Comparison of ENCODE assay signal across 9 cellular contexts in genomic region chr2:161245237-161245505, GRCh38.
A peak's percentile ranks its signal among the peaks of the same experiment; 100 is the strongest.
DNase-seq lines count a peak whose midpoint lies in the region; ATAC-seq, FAIRE-seq and TF ChIP-seq lines count a peak whose summit lies in the region.
"Had no signal": no experiment of that assay in that cellular context is flagged by ENCODE, and none has a peak within 500 bp of the region (broad histone marks: within the 10 kb centered on the region; RNA-seq: fewer than 3 reads in every experiment).

No MANE protein-coding gene starts in this region.

- no peak overlapping the region for H2BK5ac ChIP-seq in H1 (ENCODE audit: low read depth, low read length)

- H3K27ac Mint-ChIP-seq in nephron progenitor cell = peak overlapping the region; percentile 96

- POLR2A ChIA-PET in H1 (lab: Charles Lee; ENCODE audit: partially characterized antibody) (interaction anchor here (0.8 to 2.1 kb wide), 3 partner anchors 20 to 169 kb away, joined by 3 to 4 read pairs (median 3); partner anchors contain the start of gene PSMD14), SK-N-SH (lab: Yijun Ruan, JAX) (no interaction called here)

- H3K9me3 ChIP-seq in OCI-LY3 (ENCODE audit: insufficient read depth, low read length) (no peaks in the 10 kb centered on the region), H1 (ENCODE audit: insufficient read depth in 2 of 2, low read depth in 1 of 2, low read length in 1 of 2) (no peaks in the 10 kb centered on the region), SK-N-SH (no peaks in the 10 kb centered on the region), tibial artery (no peaks in the 10 kb centered on the region)

- no peak for TF ChIP-seq POLR2A in H1 (IDR thresholded peaks at IDR 0.05; ENCODE audit: control extremely low read depth in 1 of 2, low read depth in 2 of 2, low read length in 2 of 2)

- peak overlapping the region; percentile 90 for H3K4me3 Mint-ChIP-seq in nephron progenitor cell

- H2BK12ac ChIP-seq in H1 (ENCODE audit: low read depth, low read length) = no peak overlapping the region

- WGBS in H1 (ENCODE audit: extremely low coverage in 1 of 2, insufficient coverage in 1 of 2, insufficient read length in 1 of 2, insufficient replicate concordance in 2 of 2, low coverage in 1 of 2, low lambda C conversion rate in 2 of 2, missing lambda C conversion rate in 1 of 2), 2 experiments = 8% methylated on average over 5 of the region's 5 CpGs; no CpG with 5 or more reads in 1 of the 2 experiments
- 94% methylated on average over 5 of the region's 5 CpGs for WGBS in SK-N-SH (ENCODE audit: low lambda C conversion rate)

- H3K79me2 ChIP-seq in OCI-LY3 (ENCODE audit: low read length) (peaks cover 23% of the 10 kb centered on the region), H1 (ENCODE audit: control insufficient read depth in 1 of 2, insufficient read depth in 2 of 2, low read length in 2 of 2) (no peaks in the 10 kb centered on the region), SK-N-SH (ENCODE audit: insufficient read depth) (no peaks in the 10 kb centered on the region)

- H2AFZ ChIP-seq in OCI-LY3 (ENCODE audit: low read depth, low read length) (no peak overlapping the region), H1 (ENCODE audit: low read length) (no peak overlapping the region), SK-N-SH (ENCODE audit: low read depth) (no peak overlapping the region)

- H3K27ac ChIP-seq in OCI-LY3 (ENCODE audit: low read length) = peak overlapping the region; percentile 86
- H3K27ac ChIP-seq in H1 (ENCODE audit: low read depth, low read length) = no peak overlapping the region
- H3K27ac ChIP-seq in SK-N-SH (ENCODE audit: low read depth in 2 of 2, low read length in 1 of 2) = no peak overlapping the region
- no peak overlapping the region for H3K27ac ChIP-seq in tibial artery
- H3K27ac ChIP-seq: SK-N-MC had no signal

- H4K8ac ChIP-seq in H1 (ENCODE audit: extremely low read depth, insufficient read depth, low read length) = no peak overlapping the region

- no peak overlapping the region for H3K14ac ChIP-seq in H1 (ENCODE audit: insufficient read length)

- no peak overlapping the region for H3K23ac ChIP-seq in H1 (ENCODE audit: insufficient read length)

- H3K4me1 ChIP-seq in OCI-LY3 (ENCODE audit: low read length) (peaks cover 49% of the 10 kb centered on the region), H1 (replicated peaks in 1 of 4; ENCODE audit: control insufficient read depth in 3 of 4, insufficient read depth in 4 of 4, low read length in 3 of 4) (peaks cover 5 to 7% (median 6%) of the 10 kb centered on the region in 4 experiments; a peak in 5 of 7 replicates), SK-N-SH (ENCODE audit: control insufficient read depth in 1 of 2, insufficient read depth in 2 of 2, low read depth in 1 of 2, low read length in 1 of 2) (no peaks in the 10 kb centered on the region; a peak in 1 of 4 replicates), tibial artery (no peaks in the 10 kb centered on the region)

- no peak overlapping the region for H3K18ac ChIP-seq in H1 (ENCODE audit: extremely low read depth, low read length)

- TF ChIP-seq RAD21 in H1 (IDR thresholded peaks at IDR 0.05 in 1 of 2, conservative IDR thresholded peaks at IDR 0.05 in 1 of 2; ENCODE audit: low read depth in 2 of 2, low read length in 2 of 2) (no peak), SK-N-SH (IDR thresholded peaks at IDR 0.05; ENCODE audit: low read length) (no peak)

- H4K20me1 ChIP-seq in OCI-LY3 (ENCODE audit: insufficient read depth, low read length) = no peaks in the 10 kb centered on the region
- no peaks in the 10 kb centered on the region for H4K20me1 ChIP-seq in H1 (replicated peaks in 1 of 2; ENCODE audit: control insufficient read depth in 1 of 2, insufficient read depth in 2 of 2, low read length in 2 of 2)
- H4K20me1 ChIP-seq in SK-N-SH (ENCODE audit: insufficient read depth) = no peaks in the 10 kb centered on the region

- TF ChIP-seq CTCF in GM12865 (IDR thresholded peaks at IDR 0.05; ENCODE audit: insufficient read depth, low read depth, low read length, missing control alignments) (no peak), OCI-LY3 (IDR thresholded peaks at IDR 0.05; ENCODE audit: low read depth, low read length) (no peak), H1 (IDR thresholded peaks at IDR 0.05; ENCODE audit: control extremely low read depth in 1 of 3, insufficient read depth in 1 of 3, low read depth in 1 of 3, low read length in 3 of 3) (no peak), nephron progenitor cell (IDR thresholded peaks at IDR 0.05) (no peak), SK-N-SH (IDR thresholded peaks at IDR 0.05) (no peak), tibial artery (IDR thresholded peaks at IDR 0.05) (no peak)

- H3K9ac ChIP-seq in OCI-LY3 (ENCODE audit: low read length) (peak overlapping the region; percentile 83), H1 (replicated peaks in 1 of 4; ENCODE audit: extremely low read depth in 1 of 4, low read depth in 3 of 4, low read length in 3 of 4) (peak overlapping the region in 1 of 4 experiments; percentile 39; a peak in 1 of 7 replicates), SK-N-SH (no peak overlapping the region)

- H3F3A ChIP-seq in SK-N-SH (replicated peaks; ENCODE audit: insufficient read depth) = peaks cover under 1% of the 10 kb centered on the region

- H3K9me3 Mint-ChIP-seq in nephron progenitor cell = no peaks in the 10 kb centered on the region

- no peaks in the 10 kb centered on the region for H3K36me3 ChIP-seq in OCI-LY3 (replicated peaks; ENCODE audit: low read depth, low read length)
- no peaks in the 10 kb centered on the region for H3K36me3 ChIP-seq in H1 (ENCODE audit: control insufficient read depth in 2 of 4, insufficient read depth in 4 of 4, low read length in 3 of 4)
- H3K36me3 ChIP-seq in SK-N-SH (replicated peaks in 1 of 2; ENCODE audit: control insufficient read depth in 1 of 2, insufficient read depth in 2 of 2, low read length in 1 of 2) = no peaks in the 10 kb centered on the region
- H3K36me3 ChIP-seq in tibial artery = no peaks in the 10 kb centered on the region

- H3K4me2 ChIP-seq in OCI-LY3 (ENCODE audit: low read length) = peak overlapping the region; percentile 94
- peak overlapping the region; percentile 61 to 83 for H3K4me2 ChIP-seq in H1 (ENCODE audit: insufficient read depth in 1 of 2, low read depth in 2 of 2, low read length in 2 of 2)
- no peak overlapping the region for H3K4me2 ChIP-seq in SK-N-SH

- ATAC-seq in HG02884 (IDR thresholded peaks at IDR 0.05; ENCODE audit: unreplicated experiment) = no peak

- H3K79me1 ChIP-seq in H1 (ENCODE audit: low read depth, low read length) = no peaks in the 10 kb centered on the region

- H2BK15ac ChIP-seq in H1 (ENCODE audit: low read length) = no peak overlapping the region

- H3K56ac ChIP-seq in H1 (replicated peaks; ENCODE audit: insufficient read length, low read depth, low read length) = no peak overlapping the region

- no peak for FAIRE-seq in H1 (lab: Jason Lieb, UNC)

- H2BK120ac ChIP-seq in H1 (replicated peaks; ENCODE audit: low read depth, low read length) = no peak overlapping the region

- H4K91ac ChIP-seq in H1 (replicated peaks; ENCODE audit: insufficient read length, low read length) = no peak overlapping the region

- TF ChIP-seq EP300 in H1 (IDR thresholded peaks at IDR 0.05; ENCODE audit: borderline replicate concordance in 1 of 2, low read depth in 2 of 2, low read length in 2 of 2) (no peak), SK-N-SH (IDR thresholded peaks at IDR 0.05; ENCODE audit: borderline replicate concordance in 1 of 2, low read depth in 1 of 2, low read length in 1 of 2) (no peak)

- H2BK20ac ChIP-seq in H1 (ENCODE audit: low read length) = no peak overlapping the region

- no peak overlapping the region for H3K4ac ChIP-seq in H1 (replicated peaks; ENCODE audit: insufficient read length, low read depth, low read length)

- no peaks in the 10 kb centered on the region for H3K9me2 ChIP-seq in SK-N-SH

- CTCF ChIA-PET in H1 (lab: Charles Lee; ENCODE audit: partially characterized antibody) = no interaction called here
- CTCF ChIA-PET in SK-N-SH (lab: Yijun Ruan, JAX) = interaction anchor here (1.8 kb wide), 1 partner anchor 29 kb away, joined by 6 read pairs; no protein-coding TSS in a partner anchor

- no peak for DNase-seq in GM12865 (ENCODE audit: low read depth)
- DNase-seq in H1 (ENCODE audit: low read depth in 1 of 2, low spot score in 2 of 2) = no peak
- no peak for DNase-seq in nephron progenitor cell
- DNase-seq in SK-N-SH = no peak
- DNase-seq in NCI-H1105 (lab: John Stamatoyannopoulos, UW) = no peak
- DNase-seq in tibial artery = no peak

- no peak overlapping the region for H2AK5ac ChIP-seq in H1 (ENCODE audit: low read depth, low read length)

- peaks cover 19% of the 10 kb centered on the region for H3K27me3 Mint-ChIP-seq in nephron progenitor cell (ENCODE audit: low read depth, poor library complexity)

- intact Hi-C loops in tibial artery (cut with DNase I; ENCODE audit: low total_unique reads) = no loop called here

- H3K4me3 ChIP-seq in GM12865 (ENCODE audit: low read depth, low read length) (peak overlapping the region; percentile 91), OCI-LY3 (ENCODE audit: low read length) (peak overlapping the region; percentile 82), H1 (ENCODE audit: extremely low read depth in 1 of 4, insufficient read depth in 2 of 4, low read depth in 3 of 4, low read length in 4 of 4) (peak overlapping the region; percentile 39 to 60 (median 50); a peak in 7 of 8 replicates), SK-N-SH (ENCODE audit: low read depth in 2 of 2, low read length in 1 of 2) (no peak overlapping the region), tibial artery (no peak overlapping the region)
- H3K4me3 ChIP-seq: SK-N-MC had no signal

- H3K27me3 ChIP-seq in OCI-LY3 (ENCODE audit: low read depth, low read length) (no peaks in the 10 kb centered on the region), H1 (replicated peaks in 1 of 4; ENCODE audit: control insufficient read depth in 3 of 4, extremely low read depth in 1 of 4, insufficient read depth in 3 of 4, low read length in 3 of 4) (peaks cover 1 to 28% (median 7%) of the 10 kb centered on the region in 4 experiments; a peak in 5 of 7 replicates), SK-N-SH (ENCODE audit: insufficient read depth) (0 out of 2 replicates have a peak, but pooled peaks cover 4% of the 10 kb centered on the region), tibial artery (peaks cover 0 to 3% of the 10 kb centered on the region in 2 donors)

- peaks cover 48% of the 10 kb centered on the region for H3K4me1 Mint-ChIP-seq in nephron progenitor cell

- H3K23me2 ChIP-seq in H1 (ENCODE audit: low read depth, low read length) = no peaks in the 10 kb centered on the region

- no peak overlapping the region for H4K5ac ChIP-seq in H1 (ENCODE audit: insufficient read length, low read depth, low read length)

- H3K36me3 Mint-ChIP-seq in nephron progenitor cell (ENCODE audit: low read depth) = no peaks in the 10 kb centered on the region

TF ChIP-seq in H1, 55 proteins besides CTCF, POLR2A, EP300 and RAD21 (continues in another document):
- TF ChIP-seq SRF (IDR thresholded peaks at IDR 0.05; ENCODE audit: low read depth, low read length) (no peak), SAP30 (IDR thresholded peaks at IDR 0.05; ENCODE audit: insufficient read depth, insufficient replicate concordance, low read length) (no peak)

TF ChIP-seq in SK-N-SH, 30 proteins besides CTCF, POLR2A, EP300 and RAD21 (continues in another document):
- TF ChIP-seq FOXM1 (IDR thresholded peaks at IDR 0.05; ENCODE audit: low read depth) (no peak), ELF1 (IDR thresholded peaks at IDR 0.05) (no peak), TEAD4 (IDR thresholded peaks at IDR 0.05; ENCODE audit: borderline replicate concordance, insufficient read depth) (no peak), RCOR1 (IDR thresholded peaks at IDR 0.05; ENCODE audit: low read length) (no peak)

Comparison
In these comparisons a context has a peak if more than half of its experiments do, and no peak if none do; other contexts are left out.
1. H3K4me3 ChIP-seq: peak in GM12865 (single experiment), OCI-LY3 (single experiment) and H1 (4 of 4); none in SK-N-SH (0 of 2) and tibial artery (0 of 2).